36 cellular contexts compared by ENCODE assay signal in genomic region chr7:94458041-94458440, GRCh38.
"Had no signal": no experiment of that assay in that cellular context is flagged by ENCODE, and none has a peak within 500 bp of the region (broad histone marks: within the 10 kb centered on the region; RNA-seq: fewer than 3 reads in every experiment).

No MANE protein-coding gene starts in this region.

- H3K27me3 Mint-ChIP-seq: activated naive CD8-positive, alpha-beta T cell treated with anti-CD3 and anti-CD28 coated beads for 36 hours; brain had no signal

- H3K4me1 Mint-ChIP-seq: activated B cell treated with CpG ODN at 0.5 μM for 24 hours; activated CD4-positive, alpha-beta T cell treated with anti-CD3 and anti-CD28 coated beads, Interleukin-2, amount 10 ng/mL, durations not matched to agents 24 days and 14 days; activated naive CD8-positive, alpha-beta T cell treated with anti-CD3 and anti-CD28 coated beads for 36 hours; central memory CD8-positive, alpha-beta T cell had no signal

- H3K27me3 ChIP-seq: adrenal gland, ascending aorta, cardiac muscle cell had no signal

- H3K4me3 Mint-ChIP-seq: activated B cell treated with CpG ODN at 0.5 μM for 24 hours; activated CD4-positive, alpha-beta memory T cell treated with anti-CD3 and anti-CD28 coated beads for 36 hours; activated CD4-positive, alpha-beta T cell treated with anti-CD3 and anti-CD28 coated beads, Interleukin-2, amount 10 ng/mL, durations not matched to agents 24 days and 14 days; activated CD8-positive, alpha-beta T cell treated with anti-CD3 and anti-CD28 coated beads for 36 hours; activated naive CD4-positive, alpha-beta T cell treated with anti-CD3 and anti-CD28 coated beads for 36 hours; activated naive CD8-positive, alpha-beta T cell treated with anti-CD3 and anti-CD28 coated beads for 36 hours; activated T-cell treated with anti-CD3 and anti-CD28 coated beads, Interleukin-2, amount 50 U/mL, for 4 hours; activated T-cell treated with anti-CD3 and anti-CD28 coated beads, Interleukin-2, amount 50 U/mL, for 72 hours; activated T-helper 1 cell treated with anti-CD3 and anti-CD28 coated beads, Interleukin-12 subunit alpha, Interleukin-12 subunit beta, Interleukin-2, Interleukin-4 antibody, amounts not matched to agents 30 ng/mL and 10 ng/mL and 1 ng/mL, durations not matched to agents 14 hours and 24 hours and 36 hours; activated T-helper 17 cell treated with anti-CD3 and anti-CD28 coated beads, Interleukin-2, amount 50 U/mL, for 72 hours; brain; central memory CD8-positive, alpha-beta T cell; T-helper 1 cell treated with Interleukin-12 subunit alpha and Interleukin-12 subunit beta and Interleukin-4 antibody, amounts not matched to agents 30 μg/mL and 1 μg/mL, for 36 hours; T-helper 2 cell treated with Interferon-gamma antibody and Interleukin-4, amounts not matched to agents 5 μg/mL and 100 μg/mL, for 36 hours had no signal

- DNase-seq: activated B cell treated with CpG ODN at 0.5 μM for 24 hours; activated CD4-positive, alpha-beta memory T cell treated with anti-CD3 and anti-CD28 coated beads for 36 hours; activated CD4-positive, alpha-beta T cell treated with anti-CD3 and anti-CD28 coated beads for 4 hours; activated CD4-positive, alpha-beta T cell treated with anti-CD3 and anti-CD28 coated beads, Interleukin-2, amount 10 ng/mL, durations not matched to agents 24 days and 14 days; activated CD4-positive, alpha-beta T cell treated with anti-CD3 and anti-CD28 coated beads, Interleukin-2, amount 50 U/mL, for 1 hour; activated CD4-positive, alpha-beta T cell treated with anti-CD3 and anti-CD28 coated beads, Interleukin-2, amount 50 U/mL, for 4 hours; activated CD4-positive, CD25-positive, alpha-beta regulatory T cell treated with anti-CD3 and anti-CD28 coated beads, Interleukin-2, amount 50 U/mL, for 72 hours; activated CD8-positive, alpha-beta memory T cell treated with anti-CD3 and anti-CD28 coated beads, Interleukin-2, amount 50 U/mL, for 4 hours; activated CD8-positive, alpha-beta T cell treated with anti-CD3 and anti-CD28 coated beads for 36 hours; activated effector memory CD4-positive, alpha-beta T cell treated with anti-CD3 and anti-CD28 coated beads, Interleukin-2, amount 50 U/mL, for 16 hours; activated gamma-delta T cell treated with Interleukin-2 at 50 U/mL for 16 hours; activated naive CD4-positive, alpha-beta T cell; activated naive CD4-positive, alpha-beta T cell treated with anti-CD3 and anti-CD28 coated beads for 36 hours; activated naive CD4-positive, alpha-beta T cell treated with anti-CD3 and anti-CD28 coated beads, Interleukin-2, amount 50 U/mL, for 16 hours; activated naive CD8-positive, alpha-beta T cell treated with anti-CD3 and anti-CD28 coated beads for 36 hours; activated T-cell treated with anti-CD3 and anti-CD28 coated beads for 4 hours; activated T-cell treated with anti-CD3 and anti-CD28 coated beads, Interleukin-2, amount 50 U/mL, for 1 hour; activated T-cell treated with anti-CD3 and anti-CD28 coated beads, Interleukin-2, amount 50 U/mL, for 4 hours; activated T-cell treated with anti-CD3 and anti-CD28 coated beads, Interleukin-2, amount 50 U/mL, for 72 hours; adrenal gland; amygdala; anterior cingulate cortex; caudate nucleus; cerebellar nuclear complex; T-helper 2 cell; T-helper 9 cell had no signal

- H3K27ac ChIP-seq: adrenal gland, ascending aorta, cardiac muscle cell, VCaP had no signal

- H3K36me3 Mint-ChIP-seq: activated CD4-positive, alpha-beta memory T cell treated with anti-CD3 and anti-CD28 coated beads for 36 hours; activated naive CD4-positive, alpha-beta T cell treated with anti-CD3 and anti-CD28 coated beads, Interleukin-2, amount 50 U/mL, for 72 hours; activated naive CD8-positive, alpha-beta T cell treated with anti-CD3 and anti-CD28 coated beads for 36 hours; brain had no signal

- H3K9me3 ChIP-seq: adrenal gland, ascending aorta had no signal

- H3K9me3 Mint-ChIP-seq: activated B cell treated with CpG ODN at 0.5 μM for 24 hours; activated CD4-positive, alpha-beta memory T cell treated with anti-CD3 and anti-CD28 coated beads for 36 hours; activated CD4-positive, alpha-beta T cell treated with anti-CD3 and anti-CD28 coated beads, Interleukin-2, amount 10 ng/mL, durations not matched to agents 24 days and 14 days; activated CD8-positive, alpha-beta T cell treated with anti-CD3 and anti-CD28 coated beads for 36 hours; activated naive CD4-positive, alpha-beta T cell treated with anti-CD3 and anti-CD28 coated beads for 36 hours; activated naive CD4-positive, alpha-beta T cell treated with anti-CD3 and anti-CD28 coated beads, Interleukin-2, amount 50 U/mL, for 72 hours; activated naive CD8-positive, alpha-beta T cell treated with anti-CD3 and anti-CD28 coated beads for 36 hours; activated T-cell treated with anti-CD3 and anti-CD28 coated beads, Interleukin-2, amount 50 U/mL, for 4 hours; activated T-cell treated with anti-CD3 and anti-CD28 coated beads, Interleukin-2, amount 50 U/mL, for 72 hours; activated T-helper 1 cell treated with anti-CD3 and anti-CD28 coated beads, Interleukin-12 subunit alpha, Interleukin-12 subunit beta, Interleukin-2, Interleukin-4 antibody, amounts not matched to agents 30 ng/mL and 10 ng/mL and 1 ng/mL, durations not matched to agents 14 hours and 24 hours and 36 hours; activated T-helper 17 cell treated with anti-CD3 and anti-CD28 coated beads, Interleukin-2, amount 50 U/mL, for 72 hours; central memory CD8-positive, alpha-beta T cell; T-helper 1 cell treated with Interleukin-12 subunit alpha and Interleukin-12 subunit beta and Interleukin-4 antibody, amounts not matched to agents 30 μg/mL and 1 μg/mL, for 36 hours; T-helper 2 cell treated with Interferon-gamma antibody and Interleukin-4, amounts not matched to agents 5 μg/mL and 100 μg/mL, for 36 hours had no signal

- H3K27ac Mint-ChIP-seq: activated B cell treated with CpG ODN at 0.5 μM for 24 hours; activated CD4-positive, alpha-beta memory T cell treated with anti-CD3 and anti-CD28 coated beads for 36 hours; activated CD4-positive, alpha-beta T cell treated with anti-CD3 and anti-CD28 coated beads, Interleukin-2, amount 10 ng/mL, durations not matched to agents 24 days and 14 days; activated CD8-positive, alpha-beta T cell treated with anti-CD3 and anti-CD28 coated beads for 36 hours; activated naive CD4-positive, alpha-beta T cell treated with anti-CD3 and anti-CD28 coated beads for 36 hours; activated naive CD4-positive, alpha-beta T cell treated with anti-CD3 and anti-CD28 coated beads, Interleukin-2, amount 50 U/mL, for 72 hours; activated naive CD8-positive, alpha-beta T cell treated with anti-CD3 and anti-CD28 coated beads for 36 hours; activated T-cell treated with anti-CD3 and anti-CD28 coated beads, Interleukin-2, amount 50 U/mL, for 72 hours; activated T-helper 1 cell treated with anti-CD3 and anti-CD28 coated beads, Interleukin-12 subunit alpha, Interleukin-12 subunit beta, Interleukin-2, Interleukin-4 antibody, amounts not matched to agents 30 ng/mL and 10 ng/mL and 1 ng/mL, durations not matched to agents 14 hours and 24 hours and 36 hours; activated T-helper 17 cell treated with anti-CD3 and anti-CD28 coated beads, Interleukin-2, amount 50 U/mL, for 72 hours; brain; T-helper 2 cell treated with Interferon-gamma antibody and Interleukin-4, amounts not matched to agents 5 μg/mL and 100 μg/mL, for 36 hours had no signal

- H3K4me3 ChIP-seq: adrenal gland, ascending aorta, cardiac muscle cell had no signal

- H3K4me1 ChIP-seq: adrenal gland, ascending aorta had no signal

- H3K36me3 ChIP-seq: adrenal gland, ascending aorta, cardiac muscle cell had no signal

- ATAC-seq: activated CD8-positive, alpha-beta T cell treated with anti-CD3 and anti-CD28 coated beads for 36 hours; activated naive CD4-positive, alpha-beta T cell treated with anti-CD3 and anti-CD28 coated beads, Interleukin-2, amount 50 U/mL, for 72 hours; activated T-cell treated with anti-CD3 and anti-CD28 coated beads, Interleukin-2, amount 50 U/mL, for 4 hours; activated T-cell treated with anti-CD3 and anti-CD28 coated beads, Interleukin-2, amount 50 U/mL, for 72 hours; activated T-helper 17 cell treated with anti-CD3 and anti-CD28 coated beads, Interleukin-2, amount 50 U/mL, for 72 hours had no signal
